Comparison of ENCODE assay signal across 11 cellular contexts in the genomic region with DNA sequence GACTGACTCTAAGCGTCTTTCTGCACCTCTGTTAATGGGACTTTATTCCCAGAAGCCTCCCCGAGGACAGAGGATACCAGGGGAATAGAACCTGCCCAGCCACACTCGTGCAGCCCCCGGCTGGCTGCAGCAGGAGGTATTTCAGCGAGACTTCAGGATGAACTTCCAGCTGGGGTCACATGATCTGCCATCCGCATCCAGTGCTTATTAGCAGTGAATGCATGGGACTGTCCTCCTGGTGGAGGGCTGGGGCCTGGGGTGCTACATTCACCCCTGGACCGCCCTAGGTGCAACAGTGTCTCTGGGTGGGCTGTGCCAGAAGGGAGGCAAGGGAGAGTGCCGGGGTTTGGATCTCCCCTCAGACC. TPM values are rescaled to one million over a fixed set of nuclear protein-coding genes. Genes with fewer than 3 reads are reported as not detected.
DNase-seq lines count a peak whose midpoint lies in the region; ATAC-seq, FAIRE-seq and TF ChIP-seq lines count a peak whose summit lies in the region.
"Had no signal": no experiment of that assay in that cellular context is flagged by ENCODE, and none has a peak within 500 bp of the region (broad histone marks: within the 10 kb centered on the region; RNA-seq: fewer than 3 reads in every experiment).

No MANE protein-coding gene starts in this region.

- no peak for FAIRE-seq in HepG2 (lab: Jason Lieb, UNC)
- FAIRE-seq: H54 had no signal

- no peaks in the 10 kb centered on the region for H3K36me3 ChIP-seq in HepG2 (replicated peaks in 1 of 2; ENCODE audit: control insufficient read depth in 1 of 2, insufficient read depth in 2 of 2, low read length in 2 of 2)
- H3K36me3 ChIP-seq: thyroid gland had no signal

- intact Hi-C loops in HepG2 (cut with micrococcal nuclease; ENCODE audit: unreplicated experiment): no loop called here

- peak; percentile 28 for DNase-seq in activated T-cell treated with anti-CD3 and anti-CD28 coated beads, Interleukin-2, amount 50 U/mL, for 1 hour
- no peak for DNase-seq in activated T-cell treated with anti-CD3 and anti-CD28 coated beads, Interleukin-2, amount 50 U/mL, for 48 hours
- DNase-seq in HepG2 (ENCODE audit: low spot score) (no peak), kidney tubule cell (ENCODE audit: low spot score) (no peak)
- DNase-seq in activated CD8-positive, alpha-beta memory T cell treated with anti-CD3 and anti-CD28 coated beads, Interleukin-2, amount 50 U/mL, for 4 hours: no peak

- H3K27ac ChIP-seq in angular gyrus (ENCODE audit: low read depth, low read length) (peak overlapping the region; percentile 85), HepG2 (ENCODE audit: extremely low read length, insufficient read depth, low read length) (no peak overlapping the region), temporal lobe (ENCODE audit: low read depth, low read length) (peak overlapping the region; percentile 87)

- H4K20me1 ChIP-seq in HepG2 (ENCODE audit: insufficient read depth, low read length): peaks cover 39% of the 10 kb centered on the region; the same call in 1 of the 2 replicates

- peak overlapping the region; percentile 75 for H3K4me2 ChIP-seq in HepG2 (ENCODE audit: low read depth, low read length)

- TF ChIP-seq RAD21 in HepG2 (CRISPR knock-in tag; IDR thresholded peaks at IDR 0.05): no peak

- in situ Hi-C loops in HepG2 (cut with HindIII; ENCODE audit: extremely low pct_ligation_motif_present, low pct_unique_long_range_greater_than_20kb): no loop called here

- H2AFZ ChIP-seq in HepG2 (ENCODE audit: low read length): no peak overlapping the region

- TF ChIP-seq POLR2A in HepG2 (IDR thresholded peaks at IDR 0.05; ENCODE audit: insufficient read depth in 1 of 2, low read depth in 2 of 2, low read length in 2 of 2): no peak

- peak overlapping the region in 2 of 3 experiments; percentile 72 to 78; a peak in 4 of 6 replicates for H3K4me3 ChIP-seq in HepG2 (replicated peaks in 1 of 3; ENCODE audit: insufficient read depth in 1 of 3, low read depth in 2 of 3, low read length in 3 of 3)

- ATAC-seq in HepG2: no peak
- no peak for ATAC-seq in GM19324 (IDR thresholded peaks at IDR 0.05; ENCODE audit: low FRiP score, unreplicated experiment)

- H3K79me2 ChIP-seq in HepG2 (ENCODE audit: insufficient read depth, low read length): no peaks in the 10 kb centered on the region

- TF ChIP-seq EP300 in HepG2 (IDR thresholded peaks at IDR 0.05; ENCODE audit: low read depth in 2 of 2, low read length in 2 of 2): no peak
- no peak for TF ChIP-seq EP300 in HepG2 (CRISPR knock-in tag; IDR thresholded peaks at IDR 0.05; ENCODE audit: borderline replicate concordance)

- WGBS in HepG2 (ENCODE audit: low lambda C conversion rate): 30% methylated on average over 4 of the region's 8 CpGs

- peaks cover 1 to 17% of the 10 kb centered on the region in 2 experiments; a peak in 3 of 5 replicates for H3K27me3 ChIP-seq in HepG2 (ENCODE audit: control insufficient read depth in 1 of 2, insufficient read depth in 2 of 2, low read length in 2 of 2)
- H3K27me3 ChIP-seq: thyroid gland had no signal

- peak overlapping the region; percentile 84; the same call in 1 of the 2 replicates for H3K9ac ChIP-seq in HepG2 (ENCODE audit: insufficient read depth, low read depth, low read length)

- no peaks in the 10 kb centered on the region for H3K9me3 ChIP-seq in HepG2 (ENCODE audit: low read length)
- H3K9me3 ChIP-seq: thyroid gland had no signal

- POLR2A ChIA-PET in HepG2 (lab: Yijun Ruan, JAX): no interaction called here

- CTCF ChIA-PET in HepG2 (lab: Yijun Ruan, JAX; ENCODE audit: low intra/inter-chr PET ratio, low total read pairs): no interaction called here

- BruUV-seq in HepG2 (replicated peaks; lab: Mats Ljungman, UMichigan): TSS peak; percentile 64

- H3K4me1 ChIP-seq in HepG2 (ENCODE audit: insufficient read depth, low read length): peaks cover 47% of the 10 kb centered on the region

- TF ChIP-seq CTCF in HepG2 (CRISPR knock-in tag; IDR thresholded peaks at IDR 0.05): no peak

RNA-seq across cellular contexts. Expression of a gene that starts 1.6 kb away (rescaled TPM):
- total RNA-seq in HepG2 (2016; rRNA removed; fragmentation: Illumina TruSeq; extraction: Trizol) (0.95 and 1.8 TPM in 2 replicates), temporal lobe (7.6 TPM)
- 0.30 and 0.62 TPM in 2 replicates for total RNA-seq in HepG2 (2016; cell fraction: cytosol; rRNA removed; fragmentation: Illumina TruSeq; extraction: Trizol; ENCODE audit: low read depth)
- 1.1 and 2.2 TPM in 2 replicates for total RNA-seq in HepG2 (2016; cell fraction: insoluble cytoplasmic fraction; rRNA removed; fragmentation: Illumina TruSeq; extraction: Trizol)
- total RNA-seq in HepG2 (2016; cell fraction: membrane; rRNA removed; fragmentation: Illumina TruSeq; extraction: Trizol): 1.2 and 1.3 TPM in 2 replicates
- 1.1 and 1.3 TPM in 2 replicates for total RNA-seq in HepG2 (2016; cell fraction: nucleus; rRNA removed; fragmentation: Illumina TruSeq; extraction: Trizol)
- 8.0 and 15.4 TPM in 2 replicates for polyA plus RNA-seq in HepG2 (2011; rRNA removed)
- 7.3 and 9.2 TPM in 2 replicates for polyA plus RNA-seq in HepG2 (2011; cell fraction: cytosol; rRNA removed)
- 11.7 and 12.2 TPM in 2 replicates for polyA plus RNA-seq in HepG2 (2011; cell fraction: nucleus; rRNA removed)
- 13.2 and 23.6 TPM in 2 replicates for polyA plus RNA-seq in HepG2 (2012)
- polyA plus RNA-seq in HepG2 (2016; cell fraction: cytosol; fragmentation: Illumina TruSeq; extraction: Trizol; ENCODE audit: low read depth): 0.49 and 1.5 TPM in 2 replicates
- 3.4 and 4.9 TPM in 2 replicates for polyA plus RNA-seq in HepG2 (2016; cell fraction: insoluble cytoplasmic fraction; fragmentation: Illumina TruSeq; extraction: Trizol; ENCODE audit: low read depth)
- 2.0 and 2.8 TPM in 2 replicates for polyA plus RNA-seq in HepG2 (2016; cell fraction: membrane; fragmentation: Illumina TruSeq; extraction: Trizol; ENCODE audit: low read depth)
- 5.9 and 6.8 TPM in 2 replicates for polyA plus RNA-seq in HepG2 (2016; cell fraction: nucleus; fragmentation: Illumina TruSeq; extraction: Trizol; ENCODE audit: insufficient read depth, low read depth)
- polyA minus RNA-seq in HepG2 (2011; rRNA and poly(A)+ RNA removed; ENCODE audit: low replicate concordance): 5.4 and 14.1 TPM in 2 replicates
- 4.0 and 5.3 TPM in 2 replicates for polyA minus RNA-seq in HepG2 (2011; cell fraction: cytosol; rRNA and poly(A)+ RNA removed)
- polyA minus RNA-seq in HepG2 (2011; cell fraction: nucleus; rRNA and poly(A)+ RNA removed): 0.90 and 3.0 TPM in 2 replicates

RNA-seq across cellular contexts. Expression of a gene that starts 14.6 kb away (rescaled TPM):
- total RNA-seq in HepG2 (2016; rRNA removed; fragmentation: Illumina TruSeq; extraction: Trizol): not detected in 2 replicates
- not detected in 2 replicates for total RNA-seq in HepG2 (2016; cell fraction: cytosol; rRNA removed; fragmentation: Illumina TruSeq; extraction: Trizol; ENCODE audit: low read depth)
- total RNA-seq in HepG2 (2016; cell fraction: insoluble cytoplasmic fraction; rRNA removed; fragmentation: Illumina TruSeq; extraction: Trizol): not detected in 2 replicates
- total RNA-seq in HepG2 (2016; cell fraction: membrane; rRNA removed; fragmentation: Illumina TruSeq; extraction: Trizol): not detected in 2 replicates
- total RNA-seq in HepG2 (2016; cell fraction: nucleus; rRNA removed; fragmentation: Illumina TruSeq; extraction: Trizol): not detected in 2 replicates
- polyA plus RNA-seq in HepG2 (2011; rRNA removed): not detected in 2 replicates
- polyA plus RNA-seq in HepG2 (2011; cell fraction: cytosol; rRNA removed): not detected in 2 replicates
- polyA plus RNA-seq in HepG2 (2011; cell fraction: nucleus; rRNA removed): not detected in 2 replicates
- 0.25 and 0.99 TPM in 2 replicates for polyA plus RNA-seq in HepG2 (2012)
- polyA plus RNA-seq in HepG2 (2016; cell fraction: cytosol; fragmentation: Illumina TruSeq; extraction: Trizol; ENCODE audit: low read depth): not detected in 2 replicates
- not detected in 2 replicates for polyA plus RNA-seq in HepG2 (2016; cell fraction: insoluble cytoplasmic fraction; fragmentation: Illumina TruSeq; extraction: Trizol; ENCODE audit: low read depth)
- polyA plus RNA-seq in HepG2 (2016; cell fraction: membrane; fragmentation: Illumina TruSeq; extraction: Trizol; ENCODE audit: low read depth): not detected in 2 replicates
- polyA plus RNA-seq in HepG2 (2016; cell fraction: nucleus; fragmentation: Illumina TruSeq; extraction: Trizol; ENCODE audit: insufficient read depth, low read depth): not detected in 2 replicates
- polyA minus RNA-seq in HepG2 (2011; rRNA and poly(A)+ RNA removed; ENCODE audit: low replicate concordance): not detected in 2 replicates
- polyA minus RNA-seq in HepG2 (2011; cell fraction: cytosol; rRNA and poly(A)+ RNA removed): not detected in 2 replicates
- polyA minus RNA-seq in HepG2 (2011; cell fraction: nucleus; rRNA and poly(A)+ RNA removed): not detected in 2 replicates
- not detected for total RNA-seq in temporal lobe
- total RNA-seq: T-helper 2 cell treated with Interferon-gamma antibody and Interleukin-4, amounts not matched to agents 100 ng/mL and 5 ng/mL, for 36 hours; thyroid gland had no signal

RNA-seq across cellular contexts. Expression of a gene that starts 27.6 kb away (rescaled TPM):
- not detected in 2 replicates for total RNA-seq in HepG2 (2016; rRNA removed; fragmentation: Illumina TruSeq; extraction: Trizol)
- total RNA-seq in HepG2 (2016; cell fraction: cytosol; rRNA removed; fragmentation: Illumina TruSeq; extraction: Trizol; ENCODE audit: low read depth): not detected in 2 replicates
- not detected in 2 replicates for total RNA-seq in HepG2 (2016; cell fraction: insoluble cytoplasmic fraction; rRNA removed; fragmentation: Illumina TruSeq; extraction: Trizol)
- not detected in 2 replicates for total RNA-seq in HepG2 (2016; cell fraction: membrane; rRNA removed; fragmentation: Illumina TruSeq; extraction: Trizol)
- total RNA-seq in HepG2 (2016; cell fraction: nucleus; rRNA removed; fragmentation: Illumina TruSeq; extraction: Trizol): not detected in 2 replicates
- not detected in 2 replicates for polyA plus RNA-seq in HepG2 (2011; rRNA removed)
- polyA plus RNA-seq in HepG2 (2011; cell fraction: cytosol; rRNA removed): not detected in 2 replicates
- polyA plus RNA-seq in HepG2 (2011; cell fraction: nucleus; rRNA removed): not detected in 2 replicates
- 0.29 and 0.55 TPM in 2 replicates for polyA plus RNA-seq in HepG2 (2012)
- not detected in 2 replicates for polyA plus RNA-seq in HepG2 (2016; cell fraction: cytosol; fragmentation: Illumina TruSeq; extraction: Trizol; ENCODE audit: low read depth)
- not detected in 2 replicates for polyA plus RNA-seq in HepG2 (2016; cell fraction: insoluble cytoplasmic fraction; fragmentation: Illumina TruSeq; extraction: Trizol; ENCODE audit: low read depth)
- not detected in 2 replicates for polyA plus RNA-seq in HepG2 (2016; cell fraction: membrane; fragmentation: Illumina TruSeq; extraction: Trizol; ENCODE audit: low read depth)
- polyA plus RNA-seq in HepG2 (2016; cell fraction: nucleus; fragmentation: Illumina TruSeq; extraction: Trizol; ENCODE audit: insufficient read depth, low read depth): not detected in 2 replicates
- polyA minus RNA-seq in HepG2 (2011; rRNA and poly(A)+ RNA removed; ENCODE audit: low replicate concordance): 0.21 TPM in 1 of 2 replicates, not detected in the other
- polyA minus RNA-seq in HepG2 (2011; cell fraction: cytosol; rRNA and poly(A)+ RNA removed): not detected in 2 replicates
- not detected in 2 replicates for polyA minus RNA-seq in HepG2 (2011; cell fraction: nucleus; rRNA and poly(A)+ RNA removed)
- total RNA-seq in temporal lobe: not detected
- total RNA-seq: T-helper 2 cell treated with Interferon-gamma antibody and Interleukin-4, amounts not matched to agents 100 ng/mL and 5 ng/mL, for 36 hours; thyroid gland had no signal

RNA-seq across cellular contexts. Expression of a gene that starts 37.8 kb away (rescaled TPM):
- total RNA-seq in HepG2 (2016; rRNA removed; fragmentation: Illumina TruSeq; extraction: Trizol) (not detected in 2 replicates), temporal lobe (not detected)
- total RNA-seq in HepG2 (2016; cell fraction: cytosol; rRNA removed; fragmentation: Illumina TruSeq; extraction: Trizol; ENCODE audit: low read depth): not detected in 2 replicates
- not detected in 2 replicates for total RNA-seq in HepG2 (2016; cell fraction: insoluble cytoplasmic fraction; rRNA removed; fragmentation: Illumina TruSeq; extraction: Trizol)
- total RNA-seq in HepG2 (2016; cell fraction: membrane; rRNA removed; fragmentation: Illumina TruSeq; extraction: Trizol): not detected in 2 replicates
- total RNA-seq in HepG2 (2016; cell fraction: nucleus; rRNA removed; fragmentation: Illumina TruSeq; extraction: Trizol): not detected in 2 replicates
- polyA plus RNA-seq in HepG2 (2011; rRNA removed): not detected in 2 replicates
- not detected in 2 replicates for polyA plus RNA-seq in HepG2 (2011; cell fraction: cytosol; rRNA removed)
- not detected in 2 replicates for polyA plus RNA-seq in HepG2 (2011; cell fraction: nucleus; rRNA removed)
- polyA plus RNA-seq in HepG2 (2012): not detected in 2 replicates
- polyA plus RNA-seq in HepG2 (2016; cell fraction: cytosol; fragmentation: Illumina TruSeq; extraction: Trizol; ENCODE audit: low read depth): not detected in 2 replicates
- polyA plus RNA-seq in HepG2 (2016; cell fraction: insoluble cytoplasmic fraction; fragmentation: Illumina TruSeq; extraction: Trizol; ENCODE audit: low read depth): not detected in 2 replicates
- polyA plus RNA-seq in HepG2 (2016; cell fraction: membrane; fragmentation: Illumina TruSeq; extraction: Trizol; ENCODE audit: low read depth): not detected in 2 replicates
- not detected in 2 replicates for polyA plus RNA-seq in HepG2 (2016; cell fraction: nucleus; fragmentation: Illumina TruSeq; extraction: Trizol; ENCODE audit: insufficient read depth, low read depth)
- polyA minus RNA-seq in HepG2 (2011; rRNA and poly(A)+ RNA removed; ENCODE audit: low replicate concordance): not detected in 2 replicates
- not detected in 2 replicates for polyA minus RNA-seq in HepG2 (2011; cell fraction: cytosol; rRNA and poly(A)+ RNA removed)
- polyA minus RNA-seq in HepG2 (2011; cell fraction: nucleus; rRNA and poly(A)+ RNA removed): not detected in 2 replicates
- total RNA-seq: T-helper 2 cell treated with Interferon-gamma antibody and Interleukin-4, amounts not matched to agents 100 ng/mL and 5 ng/mL, for 36 hours; thyroid gland had no signal

RNA-seq across cellular contexts. Expression of a gene that starts 51.4 kb away (rescaled TPM):
- not detected in 2 replicates for total RNA-seq in HepG2 (2016; rRNA removed; fragmentation: Illumina TruSeq; extraction: Trizol)
- not detected in 2 replicates for total RNA-seq in HepG2 (2016; cell fraction: cytosol; rRNA removed; fragmentation: Illumina TruSeq; extraction: Trizol; ENCODE audit: low read depth)
- total RNA-seq in HepG2 (2016; cell fraction: insoluble cytoplasmic fraction; rRNA removed; fragmentation: Illumina TruSeq; extraction: Trizol): not detected in 2 replicates
- total RNA-seq in HepG2 (2016; cell fraction: membrane; rRNA removed; fragmentation: Illumina TruSeq; extraction: Trizol): not detected in 2 replicates
- total RNA-seq in HepG2 (2016; cell fraction: nucleus; rRNA removed; fragmentation: Illumina TruSeq; extraction: Trizol): not detected in 2 replicates
- polyA plus RNA-seq in HepG2 (2011; rRNA removed): not detected in 2 replicates
- not detected in 2 replicates for polyA plus RNA-seq in HepG2 (2011; cell fraction: cytosol; rRNA removed)
- 0.16 TPM in 1 of 2 replicates, not detected in the other for polyA plus RNA-seq in HepG2 (2011; cell fraction: nucleus; rRNA removed)
- not detected in 2 replicates for polyA plus RNA-seq in HepG2 (2012)
- polyA plus RNA-seq in HepG2 (2016; cell fraction: cytosol; fragmentation: Illumina TruSeq; extraction: Trizol; ENCODE audit: low read depth): not detected in 2 replicates
- polyA plus RNA-seq in HepG2 (2016; cell fraction: insoluble cytoplasmic fraction; fragmentation: Illumina TruSeq; extraction: Trizol; ENCODE audit: low read depth): not detected in 2 replicates
- polyA plus RNA-seq in HepG2 (2016; cell fraction: membrane; fragmentation: Illumina TruSeq; extraction: Trizol; ENCODE audit: low read depth): not detected in 2 replicates
- not detected in 2 replicates for polyA plus RNA-seq in HepG2 (2016; cell fraction: nucleus; fragmentation: Illumina TruSeq; extraction: Trizol; ENCODE audit: insufficient read depth, low read depth)
- not detected in 2 replicates for polyA minus RNA-seq in HepG2 (2011; rRNA and poly(A)+ RNA removed; ENCODE audit: low replicate concordance)
- not detected in 2 replicates for polyA minus RNA-seq in HepG2 (2011; cell fraction: cytosol; rRNA and poly(A)+ RNA removed)
- not detected in 2 replicates for polyA minus RNA-seq in HepG2 (2011; cell fraction: nucleus; rRNA and poly(A)+ RNA removed)
- total RNA-seq in temporal lobe: under 0.01 TPM
- total RNA-seq: T-helper 2 cell treated with Interferon-gamma antibody and Interleukin-4, amounts not matched to agents 100 ng/mL and 5 ng/mL, for 36 hours; thyroid gland had no signal
